Comparison of ENCODE assay signal across 1 cellular context in the genomic region with DNA sequence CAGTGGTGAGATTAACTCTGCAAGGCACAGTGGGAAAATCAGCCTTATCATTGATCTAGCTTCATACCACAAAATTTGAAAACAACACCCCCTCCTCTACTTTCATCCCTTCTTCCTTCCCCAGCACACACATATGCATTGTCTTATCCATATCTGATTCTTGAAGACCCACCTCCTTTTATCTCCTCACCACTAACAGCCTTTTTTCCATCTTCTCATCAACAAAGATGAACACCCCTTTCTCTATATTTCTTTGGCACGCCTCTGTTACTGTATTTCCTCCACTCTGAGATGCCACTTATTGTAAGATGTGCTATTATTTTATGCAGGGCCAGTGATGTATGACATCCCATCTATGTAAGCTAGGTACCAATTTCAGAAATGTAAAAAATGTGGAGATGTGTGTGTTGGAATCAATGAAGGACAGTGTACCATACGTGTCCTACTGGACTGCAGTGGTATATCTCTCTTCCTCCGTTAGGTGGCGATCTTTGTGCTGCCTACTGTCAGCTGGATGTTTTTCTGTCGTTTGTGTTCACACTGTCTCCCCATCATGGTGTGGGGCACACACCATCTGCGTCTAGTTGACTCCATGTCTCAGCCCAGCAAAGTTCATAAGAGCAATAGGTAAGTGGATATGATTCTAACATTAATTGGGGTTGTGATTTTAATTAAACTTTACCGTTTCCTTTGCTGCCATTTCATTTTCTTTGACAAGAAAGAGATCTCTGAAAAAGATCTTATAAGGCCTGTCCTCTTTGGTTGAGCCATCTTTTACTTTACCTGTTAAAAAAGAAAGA.
TF ChIP-seq lines count a peak whose summit lies in the region.

No MANE protein-coding gene starts in this region.

TF ChIP-seq in IMR-90, 13 proteins besides CTCF, POLR2A, EP300 and RAD21:
- TF ChIP-seq RFX5 (IDR thresholded peaks at IDR 0.05; ENCODE audit: low read depth, low read length) (no peak), SMC3 (IDR thresholded peaks at IDR 0.05; ENCODE audit: low read depth, low read length) (peak; percentile 54)
- TF ChIP-seq, protein P1, sequence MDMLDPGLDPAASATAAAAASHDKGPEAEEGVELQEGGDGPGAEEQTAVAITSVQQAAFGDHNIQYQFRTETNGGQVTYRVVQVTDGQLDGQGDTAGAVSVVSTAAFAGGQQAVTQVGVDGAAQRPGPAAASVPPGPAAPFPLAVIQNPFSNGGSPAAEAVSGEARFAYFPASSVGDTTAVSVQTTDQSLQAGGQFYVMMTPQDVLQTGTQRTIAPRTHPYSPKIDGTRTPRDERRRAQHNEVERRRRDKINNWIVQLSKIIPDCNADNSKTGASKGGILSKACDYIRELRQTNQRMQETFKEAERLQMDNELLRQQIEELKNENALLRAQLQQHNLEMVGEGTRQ (IDR thresholded peaks at IDR 0.05; ENCODE audit: low read depth, low read length) = no peak
